ENCODE assay signal across 29 cellular contexts in the genomic region with DNA sequence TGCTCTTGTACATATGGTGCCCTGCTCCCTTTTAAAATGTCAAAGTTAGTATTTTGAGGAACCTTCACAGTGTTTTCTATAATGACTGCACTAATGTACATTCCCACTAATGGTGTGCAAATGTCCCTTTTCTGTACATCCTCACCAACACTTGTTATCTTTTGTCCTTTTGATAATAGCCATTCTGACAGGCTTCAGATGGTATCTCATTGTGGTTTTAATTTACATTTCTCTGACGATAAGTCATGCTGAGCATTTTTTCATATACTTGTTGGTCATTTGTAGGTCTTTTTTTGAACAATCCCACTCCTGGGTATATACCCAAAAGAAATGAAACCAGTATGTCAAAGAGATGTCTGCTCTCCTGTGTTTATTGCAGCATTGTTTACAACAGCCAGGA.
"Had no signal": no experiment of that assay in that cellular context is flagged by ENCODE, and none has a peak within 500 bp of the region (broad histone marks: within the 10 kb centered on the region; RNA-seq: fewer than 3 reads in every experiment).

No MANE protein-coding gene starts in this region.

- H3K9me3 ChIP-seq: breast epithelium, colonic mucosa had no signal

- DNase-seq: activated B cell treated with CpG ODN at 0.5 μM for 24 hours; activated CD4-positive, alpha-beta memory T cell treated with anti-CD3 and anti-CD28 coated beads for 36 hours; activated CD4-positive, alpha-beta T cell treated with anti-CD3 and anti-CD28 coated beads, Interleukin-2, amount 10 ng/mL, durations not matched to agents 7 days and 5 days; activated CD8-positive, alpha-beta memory T cell treated with anti-CD3 and anti-CD28 coated beads for 24 hours; activated effector memory CD4-positive, alpha-beta T cell treated with anti-CD3 and anti-CD28 coated beads, Interleukin-2, amount 50 U/mL, for 16 hours; activated naive CD4-positive, alpha-beta T cell treated with Interleukin-2 at 50 U/mL for 16 hours; activated naive CD8-positive, alpha-beta T cell treated with anti-CD3 and anti-CD28 coated beads, Interleukin-2, amount 50 U/mL, for 24 hours; activated T-cell treated with anti-CD3 and anti-CD28 coated beads, Interleukin-2, amount 50 U/mL, for 4 hours; caudate nucleus; colonic mucosa; Karpas-422; MM.1S; NCI-H1092; NCI-H1417; NCI-H2029; NCI-H2107; NCI-H2171 treated with DMSO at 0.1 percent for 48 hours; NCI-H526; NCI-H774; NK-92 treated with Interleukin-12 subunit alpha and Interleukin-12 subunit beta, amount 100 ng/mL, for 24 hours; RPMI8226; T-cell; T-helper 2 cell; T1000 had no signal

- FAIRE-seq: TTC549 had no signal

- H3K36me3 ChIP-seq: breast epithelium, colonic mucosa had no signal

- H3K27ac ChIP-seq: breast epithelium, colonic mucosa had no signal

- H3K4me1 ChIP-seq: breast epithelium, colonic mucosa had no signal

- ATAC-seq: activated naive CD4-positive, alpha-beta T cell treated with anti-CD3 and anti-CD28 coated beads, Interleukin-2, amount 50 U/mL, for 72 hours; activated T-cell treated with anti-CD3 and anti-CD28 coated beads, Interleukin-2, amount 50 U/mL, for 4 hours; Panc1; Right ventricle myocardium inferior; T-cell had no signal

- H3K27me3 ChIP-seq: breast epithelium, colonic mucosa had no signal

- H3K4me3 ChIP-seq: breast epithelium, colonic mucosa had no signal
